Comparison of ENCODE assay signal across 8 cellular contexts in the genomic region with DNA sequence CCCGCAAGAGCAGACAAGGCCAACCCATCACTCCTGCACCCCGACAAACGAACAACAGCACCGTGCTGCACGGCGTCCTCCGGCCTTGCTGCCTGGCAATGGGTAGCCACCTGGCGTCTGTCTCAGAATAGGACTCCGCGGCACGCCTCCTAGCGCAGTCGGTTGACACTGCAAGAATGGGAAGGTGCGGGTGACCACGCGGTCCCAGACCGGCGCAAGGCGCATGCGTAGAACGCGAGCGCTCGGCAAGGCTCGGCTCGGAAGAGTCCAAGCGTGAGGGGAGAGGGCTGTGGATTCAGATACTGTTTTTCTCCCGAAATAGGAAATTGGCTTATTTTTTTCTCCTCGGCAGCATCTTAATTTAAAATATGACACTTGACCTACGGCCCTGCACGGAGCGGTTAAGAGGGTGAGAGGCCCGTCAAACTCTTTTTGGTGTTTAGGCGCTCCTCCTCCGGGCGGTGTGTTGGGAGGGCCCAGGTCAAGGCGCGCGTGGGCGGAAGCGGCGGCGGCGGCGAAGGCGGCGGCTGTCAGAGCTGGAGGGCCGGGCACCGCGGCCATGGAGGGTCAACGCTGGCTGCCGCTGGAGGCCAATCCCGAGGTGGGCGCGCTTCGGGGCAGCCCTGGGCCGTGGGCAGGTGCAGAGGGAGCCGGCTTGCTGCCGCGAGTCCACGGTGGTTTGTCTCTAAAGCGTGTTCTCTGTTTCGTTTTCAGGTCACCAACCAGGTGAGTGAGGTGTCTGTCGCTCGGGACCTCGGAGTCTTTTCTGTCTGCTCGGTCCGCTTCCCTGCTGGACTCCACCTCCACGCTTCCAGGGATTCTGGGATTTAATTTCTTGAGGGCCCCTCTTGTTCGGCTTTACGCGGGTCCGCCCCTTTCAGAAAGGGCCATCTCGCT. TPM values are rescaled to one million over a fixed set of nuclear protein-coding genes. Genes with fewer than 3 reads are reported as not detected.
DNase-seq lines count a peak whose midpoint lies in the region; ATAC-seq and TF ChIP-seq lines count a peak whose summit lies in the region.

UCHL3 (plus strand) TSS at position 530 of the 897 bp plus-strand sequence; CDS start at position 560, 30 bp downstream.

- peaks cover 8% of the 10 kb centered on the region for H3K36me3 Mint-ChIP-seq in activated naive CD8-positive, alpha-beta T cell

- H3K36me3 ChIP-seq in osteoblast (ENCODE audit: insufficient read depth, low read length) (peaks cover 10% of the 10 kb centered on the region), thymus (ENCODE audit: control insufficient read depth, insufficient read depth) (no peaks in the 10 kb centered on the region)

- peak within 1 kb of the TSS; percentile 85 for H3K4me3 ChIP-seq in osteoblast (ENCODE audit: insufficient read depth, low read length)
- H3K4me3 ChIP-seq in thymus (ENCODE audit: low read length), result peak within 1 kb of the TSS; percentile 79

- H3K4me1 ChIP-seq in osteoblast (ENCODE audit: insufficient read depth, low read length) (peaks cover 28% of the 10 kb centered on the region), thymus (ENCODE audit: control insufficient read depth, insufficient read depth, low read length) (peaks cover 5% of the 10 kb centered on the region)

- peak within 1 kb of the TSS; percentile 96 for H3K4me2 ChIP-seq in osteoblast (ENCODE audit: insufficient read depth, low read length)

- TF ChIP-seq CTCF in GM10266 (IDR thresholded peaks at IDR 0.05; ENCODE audit: control insufficient read depth, insufficient read depth, low read depth, missing control alignments) (peak; percentile 94), osteoblast (IDR thresholded peaks at IDR 0.05; ENCODE audit: extremely low read depth, low read depth, low read length) (peak; percentile 80)

- H3K9me3 Mint-ChIP-seq in activated naive CD8-positive, alpha-beta T cell (ENCODE audit: low read depth), result no peaks in the 10 kb centered on the region

- DNase-seq in GM10266 (ENCODE audit: extremely low spot score) (peak; percentile 95), NCI-H1092 (lab: John Stamatoyannopoulos, UW) (peak; percentile 98), SKM-1 (lab: John Stamatoyannopoulos, UW; ENCODE audit: unreplicated experiment) (peak; percentile 92), glomerular visceral epithelial cell (ENCODE audit: extremely low spot score) (peak; percentile 97), osteoblast (ENCODE audit: insufficient read length, low spot score, missing footprints) (peak; percentile 96)

- peak within 1 kb of the TSS; percentile 89 for H2AFZ ChIP-seq in osteoblast (ENCODE audit: low read length)

- H3K4me1 Mint-ChIP-seq in activated naive CD8-positive, alpha-beta T cell (ENCODE audit: low read depth), result peaks cover 45% of the 10 kb centered on the region

- ATAC-seq in HG02588 (IDR thresholded peaks at IDR 0.05; ENCODE audit: unreplicated experiment), result peak; percentile 98

- H3K79me2 ChIP-seq in osteoblast (ENCODE audit: insufficient read depth, low read length), result peaks cover 36% of the 10 kb centered on the region

- WGBS in thymus, result under 1% methylated on average over 74 of the region's 74 CpGs

- no peaks in the 10 kb centered on the region for H3K27me3 Mint-ChIP-seq in activated naive CD8-positive, alpha-beta T cell

- no peaks in the 10 kb centered on the region for H4K20me1 ChIP-seq in osteoblast (ENCODE audit: insufficient read depth, low read length)

- H3K27me3 ChIP-seq in osteoblast (ENCODE audit: insufficient read depth, low read length) (no peaks in the 10 kb centered on the region), thymus (ENCODE audit: control insufficient read depth, insufficient read depth) (no peaks in the 10 kb centered on the region)

- peak within 1 kb of the TSS; percentile 100 for H3K4me3 Mint-ChIP-seq in activated naive CD8-positive, alpha-beta T cell

- no peaks in the 10 kb centered on the region for H3K9me3 ChIP-seq in osteoblast (ENCODE audit: low read depth, low read length)
- H3K9me3 ChIP-seq in thymus (ENCODE audit: control insufficient read depth), result no peaks in the 10 kb centered on the region

- H3K27ac ChIP-seq in osteoblast (ENCODE audit: low read depth, low read length) (peak within 1 kb of the TSS; percentile 97), thymus (ENCODE audit: low read depth) (peak within 1 kb of the TSS; percentile 79)

- H3K27ac Mint-ChIP-seq in activated naive CD8-positive, alpha-beta T cell, result peak within 1 kb of the TSS; percentile 99

RNA-seq across cellular contexts. Expression of gene UCHL3, which starts in this region (rescaled TPM):
- 15.6 and 25.3 TPM in 2 replicates for total RNA-seq in osteoblast
- polyA plus RNA-seq in thymus, result 48.8 TPM

Comparison
In these comparisons a context has a peak if more than half of its experiments do, and no peak if none do; other contexts are left out.
1. Peak in every context shown above with its lines: DNase-seq, ATAC-seq, H3K4me3 ChIP-seq and H3K27ac ChIP-seq.